Comparison of ENCODE assay signal across 17 cellular contexts in genomic region chr11:1053121-1053901, GRCh38. TPM values are rescaled to one million over a fixed set of nuclear protein-coding genes. Genes with fewer than 3 reads are reported as not detected.
A peak's percentile ranks its signal among the peaks of the same experiment; 100 is the strongest.
DNase-seq lines count a peak whose midpoint lies in the region; ATAC-seq and TF ChIP-seq lines count a peak whose summit lies in the region.
"Had no signal": no experiment of that assay in that cellular context is flagged by ENCODE, and none has a peak within 500 bp of the region (broad histone marks: within the 10 kb centered on the region; RNA-seq: fewer than 3 reads in every experiment).

No MANE protein-coding gene starts in this region.

- no peak for ATAC-seq in activated T-cell treated with anti-CD3 and anti-CD28 coated beads, Interleukin-2, amount 50 U/mL, for 4 hours
- ATAC-seq: activated CD4-positive, alpha-beta T cell treated with anti-CD3 and anti-CD28 coated beads for 36 hours; CD8-positive, alpha-beta T cell; gastroesophageal sphincter had no signal

- TF ChIP-seq CTCF in fibroblast of pulmonary artery (IDR thresholded peaks at IDR 0.05; ENCODE audit: low read length, missing control alignments) (peak; percentile 15), endothelial cell (IDR thresholded peaks at IDR 0.05; ENCODE audit: unreplicated experiment) (no peak)

- H3K27me3 Mint-ChIP-seq in activated T-cell treated with anti-CD3 and anti-CD28 coated beads, Interleukin-2, amount 50 U/mL, for 4 hours (ENCODE audit: low read depth): peaks cover 26% of the 10 kb centered on the region
- peaks cover 3% of the 10 kb centered on the region for H3K27me3 Mint-ChIP-seq in endothelial cell (ENCODE audit: unreplicated experiment)

- peaks cover 2% of the 10 kb centered on the region for H3K4me1 Mint-ChIP-seq in activated T-cell treated with anti-CD3 and anti-CD28 coated beads, Interleukin-2, amount 50 U/mL, for 4 hours (ENCODE audit: low read depth)
- no peaks in the 10 kb centered on the region for H3K4me1 Mint-ChIP-seq in endothelial cell (ENCODE audit: unreplicated experiment)
- H3K4me1 Mint-ChIP-seq: activated CD4-positive, alpha-beta T cell treated with anti-CD3 and anti-CD28 coated beads for 36 hours had no signal

- no peak overlapping the region for H3K4me3 Mint-ChIP-seq in activated T-cell treated with anti-CD3 and anti-CD28 coated beads, Interleukin-2, amount 50 U/mL, for 4 hours
- no peak overlapping the region for H3K4me3 Mint-ChIP-seq in endothelial cell (ENCODE audit: unreplicated experiment)
- H3K4me3 Mint-ChIP-seq: activated CD4-positive, alpha-beta T cell treated with anti-CD3 and anti-CD28 coated beads for 36 hours; CD8-positive, alpha-beta T cell had no signal

- H3K9me3 Mint-ChIP-seq in activated T-cell treated with anti-CD3 and anti-CD28 coated beads, Interleukin-2, amount 50 U/mL, for 4 hours: no peaks in the 10 kb centered on the region
- H3K9me3 Mint-ChIP-seq in endothelial cell (ENCODE audit: unreplicated experiment): no peaks in the 10 kb centered on the region
- H3K9me3 Mint-ChIP-seq: CD8-positive, alpha-beta T cell had no signal

- H3K4me3 ChIP-seq in fibroblast of pulmonary artery (replicated peaks; ENCODE audit: low read depth, low read length): no peak overlapping the region
- H3K4me3 ChIP-seq: adrenal gland, gastroesophageal sphincter had no signal

- no peak overlapping the region for H3K27ac Mint-ChIP-seq in endothelial cell (ENCODE audit: unreplicated experiment)
- H3K27ac Mint-ChIP-seq: activated CD4-positive, alpha-beta T cell treated with anti-CD3 and anti-CD28 coated beads for 36 hours; CD8-positive, alpha-beta T cell had no signal

- no peaks in the 10 kb centered on the region for H3K36me3 Mint-ChIP-seq in activated T-cell treated with anti-CD3 and anti-CD28 coated beads, Interleukin-2, amount 50 U/mL, for 4 hours (ENCODE audit: insufficient read depth)
- no peaks in the 10 kb centered on the region for H3K36me3 Mint-ChIP-seq in endothelial cell (ENCODE audit: low read depth, unreplicated experiment)
- H3K36me3 Mint-ChIP-seq: CD8-positive, alpha-beta T cell had no signal

- peak; percentile 13 for DNase-seq in Daoy (ENCODE audit: low read depth)
- peak; percentile 21 for DNase-seq in LHCN-M2 (ENCODE audit: low read depth)
- peak; percentile 25 for DNase-seq in fibroblast of pulmonary artery (ENCODE audit: low read depth)
- DNase-seq in posterior cingulate gyrus: peak in 6 of 10 donors; percentile 3 to 66 (median 38)
- DNase-seq in NCI-H345 treated with DMSO at 0.1 percent for 48 hours (lab: John Stamatoyannopoulos, UW; ENCODE audit: unreplicated experiment): no peak
- no peak for DNase-seq in stimulated activated naive CD4-positive, alpha-beta T cell (lab: John Stamatoyannopoulos, UW)
- DNase-seq in activated T-cell treated with anti-CD3 and anti-CD28 coated beads, Interleukin-2, amount 50 U/mL, for 4 hours: no peak
- DNase-seq in endothelial cell (ENCODE audit: low spot score): no peak
- DNase-seq: activated CD4-positive, alpha-beta T cell treated with anti-CD3 and anti-CD28 coated beads for 36 hours; NCI-H187; NCI-H524 treated with DMSO at 0.1 percent for 48 hours; occipital lobe had no signal

- intact Hi-C loops in posterior cingulate gyrus (cut with DNase I): loop anchor here (10.0 kb wide), 1 partner anchor 129 kb away; the partner anchor contains the start of gene AP2A2

RNA-seq across cellular contexts. Expression of gene MUC6, which starts 16.8 kb away (rescaled TPM):
- total RNA-seq in Daoy (2014; rRNA removed; shearing (Covaris generic)): not detected in 2 replicates
- not detected in 2 replicates for total RNA-seq in LHCN-M2 (2014; rRNA removed)
- 0.05 TPM for polyA plus RNA-seq in LHCN-M2 (2012)
- under 1 TPM in 1 of 3 donors, not detected in 2; 0.30 TPM for total RNA-seq in activated T-cell treated with anti-CD3 and anti-CD28 coated beads, Interleukin-2, amount 50 U/mL, for 4 hours
- total RNA-seq in endothelial cell (ENCODE audit: unreplicated experiment): not detected
- total RNA-seq: activated CD4-positive, alpha-beta T cell treated with anti-CD3 and anti-CD28 coated beads for 36 hours; CD8-positive, alpha-beta T cell; mesenteric fat pad; occipital lobe had no signal

RNA-seq across cellular contexts. Expression of gene MUC2, which starts 21.4 kb away (rescaled TPM):
- not detected in 2 replicates for total RNA-seq in Daoy (2014; rRNA removed; shearing (Covaris generic))
- not detected in 2 replicates for total RNA-seq in LHCN-M2 (2014; rRNA removed)
- not detected for polyA plus RNA-seq in LHCN-M2 (2012)
- total RNA-seq in activated T-cell treated with anti-CD3 and anti-CD28 coated beads, Interleukin-2, amount 50 U/mL, for 4 hours: under 1 TPM; 0.08 to 0.30 (median 0.24) TPM
- not detected for total RNA-seq in endothelial cell (ENCODE audit: unreplicated experiment)
- total RNA-seq: activated CD4-positive, alpha-beta T cell treated with anti-CD3 and anti-CD28 coated beads for 36 hours; CD8-positive, alpha-beta T cell; occipital lobe; temporal lobe had no signal

Comparison
In these comparisons a context has a peak if more than half of its experiments do, and no peak if none do; other contexts are left out.
1. DNase-seq: peak in Daoy (single experiment), LHCN-M2 (single experiment), fibroblast of pulmonary artery (single experiment) and posterior cingulate gyrus (6 of 10); none in NCI-H345 treated with DMSO at 0.1 percent for 48 hours (single experiment), stimulated activated naive CD4-positive, alpha-beta T cell (0 of 6), activated T-cell treated with anti-CD3 and anti-CD28 coated beads, Interleukin-2, amount 50 U/mL, for 4 hours (single experiment) and endothelial cell (single experiment).